17 cellular contexts compared by ENCODE assay signal in the genomic region with DNA sequence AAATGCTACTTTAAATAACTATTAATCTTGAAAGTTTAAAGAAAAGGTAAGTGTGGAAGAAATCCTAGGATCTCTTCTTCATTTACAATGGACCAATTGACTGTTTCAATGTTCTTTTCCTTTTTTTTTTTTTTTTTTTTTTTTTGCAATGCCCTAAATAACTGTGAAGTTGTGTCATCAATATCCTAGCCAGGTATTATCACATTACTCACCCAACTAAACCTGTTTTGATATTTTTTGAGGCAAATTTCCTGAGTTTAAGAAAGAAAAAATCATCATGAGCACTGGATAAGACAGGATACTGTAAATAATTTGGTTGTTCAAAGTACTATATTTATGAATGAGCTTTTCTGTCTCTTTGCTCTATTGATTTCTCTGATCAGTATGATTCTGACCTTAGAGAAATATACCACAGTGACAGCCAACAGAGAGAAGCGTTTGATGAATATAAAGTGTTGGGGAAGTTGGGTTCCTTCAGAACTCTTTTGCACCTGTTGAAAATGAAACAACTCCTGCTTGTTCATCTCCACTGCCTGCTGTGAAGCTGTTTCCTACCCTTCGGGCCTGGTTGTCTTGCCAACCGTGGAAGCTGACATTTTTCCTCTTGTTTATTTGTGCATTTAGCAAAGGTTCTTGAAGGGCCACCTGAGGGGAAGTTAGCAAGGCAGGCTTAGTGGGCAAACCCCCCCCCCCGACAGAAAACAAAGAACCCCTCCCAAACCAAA.
DNase-seq lines count a peak whose midpoint lies in the region; ATAC-seq and TF ChIP-seq lines count a peak whose summit lies in the region.
"Had no signal": no experiment of that assay in that cellular context is flagged by ENCODE, and none has a peak within 500 bp of the region (broad histone marks: within the 10 kb centered on the region; RNA-seq: fewer than 3 reads in every experiment).

No MANE protein-coding gene starts in this region.

- no peak overlapping the region for H3K14ac ChIP-seq in neuronal stem cell (ENCODE audit: low read length)

- ATAC-seq in foreskin keratinocyte: peak; percentile 64
- ATAC-seq in omental fat pad (ENCODE audit: low FRiP score): no peak
- ATAC-seq: gastrocnemius medialis had no signal

- no CpG with 5 or more reads among the region's 4 CpGs for WGBS in neuronal stem cell (ENCODE audit: extremely low coverage in 2 of 2, insufficient read length in 2 of 2, insufficient replicate concordance in 1 of 2), 2 donors
- WGBS in tibial nerve, 2 donors: 28 to 50% methylated on average over 4 of the region's 4 CpGs

- H2BK12ac ChIP-seq in neuronal stem cell (ENCODE audit: low read length): no peak overlapping the region

- H4K8ac ChIP-seq in neuronal stem cell (ENCODE audit: low read depth, low read length): no peak overlapping the region

- TF ChIP-seq CTCF in foreskin keratinocyte (conservative IDR thresholded peaks at IDR 0.05): no peak
- TF ChIP-seq CTCF in omental fat pad (IDR thresholded peaks at IDR 0.05): no peak
- TF ChIP-seq CTCF in tibial nerve (IDR thresholded peaks at IDR 0.05): no peak

- H3K18ac ChIP-seq in neuronal stem cell (ENCODE audit: low read length): no peak overlapping the region

- no peaks in the 10 kb centered on the region for H3K36me3 ChIP-seq in neuronal stem cell (replicated peaks in 1 of 2; ENCODE audit: control insufficient read depth in 2 of 2, insufficient read depth in 2 of 2, low read length in 2 of 2)
- H3K36me3 ChIP-seq in tibial nerve: no peaks in the 10 kb centered on the region
- H3K36me3 ChIP-seq: gastrocnemius medialis had no signal

- H3K9me3 ChIP-seq in neuronal stem cell (replicated peaks in 1 of 2; ENCODE audit: control insufficient read depth in 2 of 2, insufficient read depth in 1 of 2, low read depth in 1 of 2, low read length in 2 of 2): no peaks in the 10 kb centered on the region
- no peaks in the 10 kb centered on the region for H3K9me3 ChIP-seq in tibial nerve
- H3K9me3 ChIP-seq: gastrocnemius medialis had no signal

- H2AK5ac ChIP-seq in neuronal stem cell (ENCODE audit: low read depth, low read length): no peak overlapping the region

- H3K4me3 ChIP-seq in neuronal stem cell (ENCODE audit: low read length in 2 of 2): no peak overlapping the region
- no peak overlapping the region for H3K4me3 ChIP-seq in tibial nerve
- H3K4me3 ChIP-seq: gastrocnemius medialis, SK-N-MC had no signal

- no peak overlapping the region for H4K91ac ChIP-seq in neuronal stem cell (ENCODE audit: low read depth, low read length, poor library complexity)

- H2BK15ac ChIP-seq in neuronal stem cell (ENCODE audit: low read length): no peak overlapping the region

- no peak for TF ChIP-seq EP300 in tibial nerve (IDR thresholded peaks at IDR 0.05)

- H3K4me2 ChIP-seq in neuronal stem cell (ENCODE audit: insufficient read depth, low read length, poor library complexity, severe bottlenecking): no peak overlapping the region

- H2BK120ac ChIP-seq in neuronal stem cell (ENCODE audit: low read depth, low read length): no peak overlapping the region

- no peaks in the 10 kb centered on the region for H3K79me1 ChIP-seq in neuronal stem cell (ENCODE audit: low read depth, low read length)

- no peak overlapping the region for H3K4ac ChIP-seq in neuronal stem cell (ENCODE audit: low read length)

- H3K4me1 ChIP-seq in foreskin keratinocyte (peaks cover 6% of the 10 kb centered on the region), neuronal stem cell (ENCODE audit: control insufficient read depth in 2 of 2, insufficient read depth in 1 of 2, low read depth in 1 of 2, low read length in 2 of 2) (peaks cover 1 to 3% of the 10 kb centered on the region in 2 donors), tibial nerve (peaks cover 0 to 5% (median 0%) of the 10 kb centered on the region in 4 donors)
- H3K4me1 ChIP-seq: gastrocnemius medialis had no signal

- no peak overlapping the region for H3K27ac ChIP-seq in foreskin keratinocyte
- no peak overlapping the region for H3K27ac ChIP-seq in neuronal stem cell (replicated peaks; ENCODE audit: low read length)
- no peak overlapping the region for H3K27ac ChIP-seq in tibial nerve
- H3K27ac ChIP-seq: 22Rv1, gastrocnemius medialis, SK-N-MC had no signal

- H3K23ac ChIP-seq in neuronal stem cell (ENCODE audit: low read depth, low read length, poor library complexity): no peak overlapping the region

- no peak for TF ChIP-seq POLR2A in tibial nerve (IDR thresholded peaks at IDR 0.05)

- no peak overlapping the region for H2BK5ac ChIP-seq in neuronal stem cell (ENCODE audit: low read length)

- no peak overlapping the region for H3K9ac ChIP-seq in neuronal stem cell (ENCODE audit: low read depth, low read length, poor library complexity)

- H3K27me3 ChIP-seq in foreskin keratinocyte: no peaks in the 10 kb centered on the region
- no peaks in the 10 kb centered on the region for H3K27me3 ChIP-seq in neuronal stem cell (ENCODE audit: control insufficient read depth in 3 of 3, insufficient read depth in 3 of 3, low read depth in 1 of 3, low read length in 3 of 3)
- H3K27me3 ChIP-seq in tibial nerve: no peaks in the 10 kb centered on the region
- H3K27me3 ChIP-seq: gastrocnemius medialis had no signal

- H2AFZ ChIP-seq in neuronal stem cell (ENCODE audit: low read length): peak overlapping the region; percentile 46

- DNase-seq in NCI-H146 (lab: John Stamatoyannopoulos, UW) (peak; percentile 2), NCI-H146 treated with DMSO at 0.1 percent for 48 hours (lab: John Stamatoyannopoulos, UW; ENCODE audit: unreplicated experiment) (no peak), NCI-H774 (lab: John Stamatoyannopoulos, UW) (peak; percentile 57), foreskin keratinocyte (peak; percentile 17 to 40), neuronal stem cell (ENCODE audit: low spot score) (peak; percentile 15), SKM-1 (lab: John Stamatoyannopoulos, UW; ENCODE audit: unreplicated experiment) (no peak), omental fat pad (ENCODE audit: low spot score) (no peak), tibial nerve (ENCODE audit: low spot score in 2 of 2) (no peak)
- DNase-seq: activated CD4-positive, alpha-beta T cell treated with anti-CD3 and anti-CD28 coated beads, Interleukin-2, amount 10 ng/mL, durations not matched to agents 24 days and 14 days; activated gamma-delta T cell treated with Interleukin-2 at 50 U/mL for 16 hours; gastrocnemius medialis; immature natural killer cell; MV-4-11; retina; stimulated activated naive CD4-positive, alpha-beta T cell treated with Interleukin-2 at 50 U/mL for 16 hours had no signal

Comparison
In these comparisons a context has a peak if more than half of its experiments do, and no peak if none do; other contexts are left out.
1. DNase-seq: peak in NCI-H146 (single experiment), NCI-H774 (single experiment), foreskin keratinocyte (2 of 2) and neuronal stem cell (single experiment); none in NCI-H146 treated with DMSO at 0.1 percent for 48 hours (single experiment), SKM-1 (single experiment), omental fat pad (single experiment) and tibial nerve (0 of 2).